Comparison of ENCODE assay signal across 7 cellular contexts in the genomic region with DNA sequence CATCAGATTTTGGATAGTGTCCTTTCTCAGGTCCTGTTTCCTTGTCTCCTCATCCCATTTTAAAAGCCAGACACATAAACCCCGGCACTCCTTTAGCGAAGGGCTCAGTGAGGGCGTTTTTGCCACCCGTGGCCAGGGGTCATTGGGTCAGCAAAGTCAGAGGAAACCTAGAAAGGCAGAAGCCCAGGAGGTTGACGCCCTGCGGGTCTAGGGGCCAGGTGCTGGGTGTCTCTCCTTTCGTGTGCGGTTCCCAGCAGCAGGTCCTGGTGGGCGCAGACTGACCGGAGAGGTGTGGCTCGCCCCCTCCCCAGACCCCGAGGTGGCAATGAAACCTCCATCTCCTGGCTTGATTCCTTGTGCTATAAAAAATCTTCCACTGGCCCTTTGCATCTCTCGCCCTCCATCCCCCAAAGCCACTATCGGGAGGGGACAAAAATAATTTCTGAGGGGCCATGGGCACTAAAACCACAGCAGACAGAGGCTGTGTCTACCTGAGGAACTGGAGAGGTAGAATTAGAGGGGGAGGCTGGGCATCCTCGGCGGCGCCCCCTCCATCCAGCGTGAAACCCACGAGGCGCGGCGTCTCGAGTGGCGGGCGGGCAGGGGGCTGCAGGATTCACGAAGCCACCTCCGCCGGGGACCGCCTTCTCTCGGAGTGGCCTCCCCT. TPM values are rescaled to one million over a fixed set of nuclear protein-coding genes. Genes with fewer than 3 reads are reported as not detected.
DNase-seq lines count a peak whose midpoint lies in the region; ATAC-seq, FAIRE-seq and TF ChIP-seq lines count a peak whose summit lies in the region.

No MANE protein-coding gene starts in this region.

- peaks cover 4% of the 10 kb centered on the region; the same call in 1 of the 2 replicates for H3K4me1 ChIP-seq in H9 (ENCODE audit: insufficient read depth, low read length)
- H3K4me1 ChIP-seq in SJCRH30, result no peaks in the 10 kb centered on the region
- peaks cover 40% of the 10 kb centered on the region for H3K4me1 ChIP-seq in endothelial cell of umbilical vein (ENCODE audit: control insufficient read depth, extremely low read depth, insufficient read depth, low read length)

- peak overlapping the region; percentile 86 to 91 for H3K4me3 Mint-ChIP-seq in H9
- peak overlapping the region; percentile 74 to 88 (median 80) for H3K4me3 Mint-ChIP-seq in naive thymus-derived CD8-positive, alpha-beta T cell

- H3K56ac ChIP-seq in H9 (ENCODE audit: insufficient read length, low read depth, low read length), result peak overlapping the region; percentile 99

- H3K18ac ChIP-seq in H9 (ENCODE audit: insufficient read length, low read depth, low read length), result no peak overlapping the region

- no peak overlapping the region for H4K5ac ChIP-seq in H9 (ENCODE audit: insufficient read length, low read depth, low read length)

- H4K91ac ChIP-seq in H9 (ENCODE audit: insufficient read length, low read depth, low read length), result no peak overlapping the region

- ATAC-seq in naive thymus-derived CD8-positive, alpha-beta T cell, result no peak
- no peak for ATAC-seq in GM19463 (IDR thresholded peaks at IDR 0.05; ENCODE audit: unreplicated experiment)

- H2BK120ac ChIP-seq in H9 (ENCODE audit: low read depth, low read length, poor library complexity, severe bottlenecking), result no peak overlapping the region

- no peak for TF ChIP-seq CTCF in H9 (conservative IDR thresholded peaks at IDR 0.05)
- TF ChIP-seq CTCF in endothelial cell of umbilical vein (IDR thresholded peaks at IDR 0.05; ENCODE audit: extremely low read depth in 1 of 2, insufficient read depth in 1 of 2, low read depth in 1 of 2, low read length in 2 of 2), result no peak

- no peak overlapping the region for H2BK15ac ChIP-seq in H9 (ENCODE audit: low read depth, low read length)

- H3K14ac ChIP-seq in H9 (ENCODE audit: insufficient read depth, low read length), result peak overlapping the region; percentile 88

- peak overlapping the region; percentile 90 for H3K27ac ChIP-seq in H9 (ENCODE audit: insufficient read length, low read depth, low read length)
- H3K27ac ChIP-seq in SJCRH30, result peak overlapping the region; percentile 99
- peak overlapping the region; percentile 96 for H3K27ac ChIP-seq in endothelial cell of umbilical vein (ENCODE audit: insufficient read depth, low read depth, low read length)

- H3K27me3 ChIP-seq in H9 (ENCODE audit: insufficient read depth, low read length), result no peaks in the 10 kb centered on the region
- no peaks in the 10 kb centered on the region for H3K27me3 ChIP-seq in SJCRH30
- H3K27me3 ChIP-seq in endothelial cell of umbilical vein (ENCODE audit: control insufficient read depth in 2 of 2, insufficient read depth in 2 of 2, low read length in 2 of 2), result no peaks in the 10 kb centered on the region

- DNase-seq in H9, result peak; percentile 40
- peak; percentile 19 to 37 for DNase-seq in SJCRH30
- DNase-seq in endothelial cell of umbilical vein (ENCODE audit: low read depth, low spot score), result peak; percentile 29
- no peak for DNase-seq in naive thymus-derived CD8-positive, alpha-beta T cell
- DNase-seq in cortex of kidney (lab: John Stamatoyannopoulos, UW), result no peak
- DNase-seq in superior temporal gyrus (ENCODE audit: extremely low spot score), result no peak

- peak overlapping the region; percentile 71 for H2AFZ ChIP-seq in H9 (ENCODE audit: low read length)
- H2AFZ ChIP-seq in endothelial cell of umbilical vein (ENCODE audit: low read depth, low read length), result peak overlapping the region; percentile 7

- no peak overlapping the region for H2BK12ac ChIP-seq in H9 (ENCODE audit: insufficient read length, low read depth, low read length)

- POLR2A ChIA-PET in endothelial cell of umbilical vein (lab: Charles Lee), result interaction anchor here (0.6 to 3.6 kb wide), 11 partner anchors 12 to 694 kb away, joined by 3 to 37 read pairs (median 4); no protein-coding TSS in a partner anchor
- POLR2A ChIA-PET in naive thymus-derived CD8-positive, alpha-beta T cell (lab: Charles Lee), result interaction anchor here (2.0 kb wide), 1 partner anchor 196 kb away, joined by 8 read pairs; no protein-coding TSS in a partner anchor

- H3K27ac Mint-ChIP-seq in H9, result peak overlapping the region in 2 of 3 experiments; percentile 88 to 89; a peak in 2 of 7 replicates
- peak overlapping the region in 8 of 10 donors; percentile 52 to 83 (median 58) for H3K27ac Mint-ChIP-seq in naive thymus-derived CD8-positive, alpha-beta T cell

- no peaks in the 10 kb centered on the region for H3K79me1 ChIP-seq in H9 (ENCODE audit: insufficient read depth, low read depth, low read length, poor library complexity, severe bottlenecking)

- no peak overlapping the region; the same call in 1 of the 2 replicates for H3K4ac ChIP-seq in H9 (ENCODE audit: low read depth, low read length)

- H4K20me1 ChIP-seq in H9 (ENCODE audit: control insufficient read depth, insufficient read depth, insufficient read length) (no peaks in the 10 kb centered on the region), endothelial cell of umbilical vein (replicated peaks; ENCODE audit: control insufficient read depth, extremely low read depth, insufficient read depth, low read length) (no peaks in the 10 kb centered on the region)

- H3K9me1 ChIP-seq in endothelial cell of umbilical vein (replicated peaks; ENCODE audit: control insufficient read depth, extremely low read depth, insufficient read depth, low read length), result no peaks in the 10 kb centered on the region

- H4K8ac ChIP-seq in H9 (replicated peaks; ENCODE audit: insufficient read length, low read depth, low read length), result peak overlapping the region; percentile 100

- FAIRE-seq in endothelial cell of umbilical vein (lab: Jason Lieb, UNC), result no peak

- no peaks in the 10 kb centered on the region for H3K36me3 Mint-ChIP-seq in H9 (ENCODE audit: insufficient read depth in 1 of 3, low read depth in 3 of 3)
- H3K36me3 Mint-ChIP-seq in naive thymus-derived CD8-positive, alpha-beta T cell, result no peaks in the 10 kb centered on the region

- CTCF ChIA-PET in endothelial cell of umbilical vein (lab: Charles Lee), result interaction anchor here (0.6 to 3.7 kb wide), 20 partner anchors 11 to 367 kb away, joined by 3 to 43 read pairs (median 6); no protein-coding TSS in a partner anchor

- H3K9ac ChIP-seq in H9 (ENCODE audit: extremely low read depth, insufficient read length, low read length) (peak overlapping the region; percentile 100), endothelial cell of umbilical vein (replicated peaks; ENCODE audit: extremely low read depth, insufficient read depth, low read length) (peak overlapping the region; percentile 99)

- H3K79me2 ChIP-seq in H9 (ENCODE audit: insufficient read depth, low read length), result no peaks in the 10 kb centered on the region
- H3K79me2 ChIP-seq in endothelial cell of umbilical vein (ENCODE audit: control insufficient read depth, insufficient read depth, low read length), result peaks cover 65% of the 10 kb centered on the region

- H3K36me3 ChIP-seq in SJCRH30, result no peaks in the 10 kb centered on the region
- H3K36me3 ChIP-seq in endothelial cell of umbilical vein (ENCODE audit: control insufficient read depth in 2 of 2, extremely low read depth in 1 of 2, insufficient read depth in 2 of 2, low read length in 2 of 2), result no peaks in the 10 kb centered on the region

- H3K23ac ChIP-seq in H9 (ENCODE audit: insufficient read length, low read depth, low read length), result no peak overlapping the region

- peaks cover 25 to 26% of the 10 kb centered on the region in 2 experiments for H3K4me1 Mint-ChIP-seq in H9
- peaks cover 4 to 17% (median 13%) of the 10 kb centered on the region in 4 donors for H3K4me1 Mint-ChIP-seq in naive thymus-derived CD8-positive, alpha-beta T cell

- H3K27me3 Mint-ChIP-seq in H9 (ENCODE audit: low read depth), result no peaks in the 10 kb centered on the region
- H3K27me3 Mint-ChIP-seq in naive thymus-derived CD8-positive, alpha-beta T cell, result peaks cover 7 to 25% (median 15%) of the 10 kb centered on the region in 5 donors

- H3K4me2 ChIP-seq in H9 (ENCODE audit: insufficient read depth, insufficient read length, low read length) (peak overlapping the region; percentile 98), endothelial cell of umbilical vein (ENCODE audit: insufficient read depth, low read length) (peak overlapping the region; percentile 88)

- no peaks in the 10 kb centered on the region; a peak in 1 of 5 replicates for H3K9me3 Mint-ChIP-seq in H9
- no peaks in the 10 kb centered on the region for H3K9me3 Mint-ChIP-seq in naive thymus-derived CD8-positive, alpha-beta T cell

- H2BK5ac ChIP-seq in H9 (ENCODE audit: insufficient read length, low read length), result no peak overlapping the region

- peaks cover 19% of the 10 kb centered on the region for H3K23me2 ChIP-seq in H9 (ENCODE audit: insufficient read length, low read depth, low read length, poor library complexity, severe bottlenecking)

- peak overlapping the region; percentile 99 for H3K4me3 ChIP-seq in SJCRH30
- H3K4me3 ChIP-seq in endothelial cell of umbilical vein (replicated peaks in 1 of 3; ENCODE audit: insufficient read depth in 1 of 3, low read depth in 1 of 3, low read length in 3 of 3), result peak overlapping the region; percentile 78 to 93 (median 89)

- TSS peak; percentile 59 for BruUV-seq in endothelial cell of umbilical vein (replicated peaks; lab: Mats Ljungman, UMichigan)

- dilution Hi-C loops in endothelial cell of umbilical vein (cut with MboI; ENCODE audit: extremely low pct_ligation_motif_present, low sequenced_read_pairs), result no loop called here

- WGBS in H9 (ENCODE audit: extremely low coverage, insufficient read length, low lambda C conversion rate), result no CpG with 5 or more reads among the region's 30 CpGs

- no peak overlapping the region for H2BK20ac ChIP-seq in H9 (ENCODE audit: low read depth, low read length, poor library complexity, severe bottlenecking)

- H2AK5ac ChIP-seq in H9 (ENCODE audit: insufficient read length, low read length), result no peak overlapping the region

- H3K9me3 ChIP-seq in H9 (ENCODE audit: control insufficient read depth, low read depth, low read length) (no peaks in the 10 kb centered on the region), SJCRH30 (replicated peaks) (no peaks in the 10 kb centered on the region), endothelial cell of umbilical vein (replicated peaks; ENCODE audit: control insufficient read depth, insufficient read depth, low read length) (no peaks in the 10 kb centered on the region)

- intact Hi-C loops in endothelial cell of umbilical vein (cut with micrococcal nuclease), result loop anchor here (1.0 to 10.0 kb wide), 2 partner anchors 70 to 334 kb away; partner anchors contain the start of gene RTRAF

- no peak for TF ChIP-seq POLR2A in endothelial cell of umbilical vein (IDR thresholded peaks at IDR 0.05; ENCODE audit: low read depth, low read length)

- no peak overlapping the region for H3T11ph ChIP-seq in H9 (ENCODE audit: low read length)

RNA-seq across cellular contexts. Expression of gene FRMD6, which starts 0.9 kb away (rescaled TPM):
- total RNA-seq in H9 (2021) (8.5 and 9.6 TPM in 2 replicates), endothelial cell of umbilical vein (92.2 and 97.1 TPM in 2 replicates)
- 15.5 and 18.7 TPM in 2 replicates for total RNA-seq in SJCRH30 (2014; rRNA removed; shearing (Covaris generic))
- polyA plus RNA-seq in endothelial cell of umbilical vein, result 69.0 and 82.7 TPM in 2 replicates
- polyA plus RNA-seq in endothelial cell of umbilical vein (2011; cell fraction: cytosol; rRNA removed), result 56.2 and 65.3 TPM in 2 replicates
- polyA plus RNA-seq in endothelial cell of umbilical vein (2011; cell fraction: nucleus; rRNA removed), result 158 and 179 TPM in 2 replicates
- polyA plus RNA-seq in endothelial cell of umbilical vein (2012), result 80.1 and 105 TPM in 2 replicates
- polyA minus RNA-seq in endothelial cell of umbilical vein, result 231 and 246 TPM in 2 replicates
- 13.4 TPM for polyA minus RNA-seq in endothelial cell of umbilical vein (2011; cell fraction: cytosol; rRNA and poly(A)+ RNA removed)
- 309 and 372 TPM in 2 replicates for polyA minus RNA-seq in endothelial cell of umbilical vein (2011; cell fraction: nucleus; rRNA and poly(A)+ RNA removed)
- 1 to 10 TPM; 4.1 to 4.2 TPM for total RNA-seq in naive thymus-derived CD8-positive, alpha-beta T cell
- polyA plus RNA-seq in naive thymus-derived CD8-positive, alpha-beta T cell, result under 1 TPM; 0.15 to 0.44 (median 0.38) TPM

Comparison
In these comparisons a context has a peak if more than half of its experiments do, and no peak if none do; other contexts are left out.
1. DNase-seq: peak in H9 (single experiment), SJCRH30 (2 of 2) and endothelial cell of umbilical vein (single experiment); none in naive thymus-derived CD8-positive, alpha-beta T cell (0 of 10), cortex of kidney (single experiment) and superior temporal gyrus (single experiment).
2. Peak in every context shown above with its lines, with median percentiles within 50 percentile points of each other: H3K27ac ChIP-seq.